In the genomic region with DNA sequence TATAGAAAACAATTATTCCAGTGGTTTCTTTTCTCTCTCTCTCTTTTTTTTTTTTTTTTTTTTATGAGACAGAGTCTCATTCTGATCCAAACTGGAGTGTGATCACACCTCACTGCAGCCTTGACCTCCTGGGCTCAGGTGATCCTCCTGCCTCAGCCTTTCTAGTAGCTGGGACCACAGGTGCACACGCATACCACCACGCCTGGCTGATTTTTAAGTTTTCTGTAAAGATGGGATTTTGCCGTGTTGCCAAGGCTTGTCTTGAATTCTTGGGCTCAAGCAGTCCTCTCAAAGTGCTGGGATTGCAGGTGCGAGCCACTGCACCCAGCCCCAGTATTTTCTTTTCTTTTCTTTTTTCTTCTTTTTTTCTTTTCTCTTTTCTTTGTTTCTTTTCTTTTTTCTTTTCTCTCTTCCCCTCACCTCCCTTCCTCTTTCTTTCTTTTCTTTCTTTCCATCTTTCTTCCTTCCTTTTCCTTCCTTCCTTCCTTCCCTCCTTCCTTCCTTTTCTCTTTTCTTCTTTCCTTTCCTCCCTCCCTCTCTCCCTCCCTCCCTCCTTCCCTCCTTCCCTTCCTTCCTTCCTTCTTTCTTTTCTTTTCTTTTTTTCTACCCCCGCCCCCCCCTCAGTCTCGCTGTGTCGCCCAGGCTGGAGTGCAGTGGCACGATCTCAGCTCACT, we compare ENCODE assay signal across 16 cellular contexts.
A peak's percentile ranks its signal among the peaks of the same experiment; 100 is the strongest.
DNase-seq lines count a peak whose midpoint lies in the region; TF ChIP-seq lines count a peak whose summit lies in the region.
"Had no signal": no experiment of that assay in that cellular context is flagged by ENCODE, and none has a peak within 500 bp of the region (broad histone marks: within the 10 kb centered on the region; RNA-seq: fewer than 3 reads in every experiment).

No MANE protein-coding gene starts in this region.

- TF ChIP-seq EP300 in ovary (IDR thresholded peaks at IDR 0.05): no peak

- H3K4me3 Mint-ChIP-seq in endodermal cell: no peak overlapping the region
- H3K4me3 Mint-ChIP-seq: CD4-positive, CD25-positive, alpha-beta regulatory T cell had no signal

- H3K27ac ChIP-seq in SK-N-MC (peak overlapping the region; percentile 95), endodermal cell (ENCODE audit: low read depth, low read length) (peak overlapping the region; percentile 14), ovary (no peak overlapping the region), brain microvascular endothelial cell (no peak overlapping the region)
- H3K27ac ChIP-seq: KMS-11, SJCRH30 had no signal

- TF ChIP-seq POLR2A in ovary (IDR thresholded peaks at IDR 0.05): no peak

- H3K4me1 ChIP-seq in endodermal cell (ENCODE audit: control insufficient read depth, insufficient read depth, low read length): peaks cover 3% of the 10 kb centered on the region
- peaks cover 2% of the 10 kb centered on the region for H3K4me1 ChIP-seq in ovary (ENCODE audit: insufficient read depth)
- H3K4me1 ChIP-seq: Caco-2, SJCRH30 had no signal

- H3K9ac ChIP-seq in SK-N-MC (ENCODE audit: insufficient read length) (no peak overlapping the region), endodermal cell (ENCODE audit: extremely low read depth, low read length, poor library complexity, severe bottlenecking) (no peak overlapping the region)
- H3K9ac ChIP-seq: KMS-11 had no signal

- no peak overlapping the region for H3K4me3 ChIP-seq in SK-N-MC
- H3K4me3 ChIP-seq in endodermal cell (ENCODE audit: low read length): no peak overlapping the region
- no peak overlapping the region for H3K4me3 ChIP-seq in ovary
- H3K4me3 ChIP-seq in brain microvascular endothelial cell (ENCODE audit: low read depth, low read length): no peak overlapping the region
- H3K4me3 ChIP-seq: SJCRH30 had no signal

- TF ChIP-seq CTCF in endodermal cell (conservative IDR thresholded peaks at IDR 0.05) (no peak), ovary (IDR thresholded peaks at IDR 0.05) (no peak), brain microvascular endothelial cell (IDR thresholded peaks at IDR 0.05; ENCODE audit: low read depth, low read length, missing control alignments) (no peak)

- no peaks in the 10 kb centered on the region for H3K9me3 ChIP-seq in SK-N-MC (ENCODE audit: low read depth, low read length)
- H3K9me3 ChIP-seq in endodermal cell (ENCODE audit: control insufficient read depth, low read length): no peaks in the 10 kb centered on the region
- H3K9me3 ChIP-seq in ovary: no peaks in the 10 kb centered on the region
- H3K9me3 ChIP-seq: Caco-2, SJCRH30 had no signal

- 83 to 97% methylated on average over 4 to 8 of the region's 8 CpGs for WGBS in endodermal cell (ENCODE audit: insufficient coverage in 1 of 2, insufficient read length in 1 of 2), 2 experiments
- 98% methylated on average over 8 of the region's 8 CpGs for WGBS in ovary, 3 donors

- intact Hi-C loops in ovary (cut with DNase I): no loop called here

- H3K36me3 ChIP-seq in SK-N-MC (ENCODE audit: insufficient read depth, low read length) (peaks cover 57% of the 10 kb centered on the region), endodermal cell (ENCODE audit: control insufficient read depth, insufficient read depth, low read length) (peaks cover 86% of the 10 kb centered on the region), ovary (no peaks in the 10 kb centered on the region), brain microvascular endothelial cell (replicated peaks) (peaks cover 5% of the 10 kb centered on the region)

- H3K27me3 ChIP-seq in endodermal cell (ENCODE audit: control insufficient read depth, insufficient read depth, low read length, poor library complexity, severe bottlenecking) (no peaks in the 10 kb centered on the region), ovary (no peaks in the 10 kb centered on the region), brain microvascular endothelial cell (replicated peaks) (no peaks in the 10 kb centered on the region)
- H3K27me3 ChIP-seq: SJCRH30 had no signal

- DNase-seq in DMS79 treated with DMSO at 0.1 percent for 48 hours (lab: John Stamatoyannopoulos, UW): peak; percentile 24
- DNase-seq in SK-N-MC (ENCODE audit: low read depth, low spot score): no peak
- DNase-seq in endodermal cell: no peak
- no peak for DNase-seq in H4 (ENCODE audit: low spot score)
- DNase-seq in NK-92 treated with Interleukin-12 subunit alpha and Interleukin-12 subunit beta, amount 100 ng/mL, for 24 hours (lab: John Stamatoyannopoulos, UW): no peak
- DNase-seq in ovary: no peak
- no peak for DNase-seq in brain microvascular endothelial cell
- DNase-seq: Caco-2; CD4-positive, CD25-positive, alpha-beta regulatory T cell; DMS153; NCI-H1048; NCI-H2029 treated with DMSO at 0.1 percent for 48 hours; NCI-H2171; SJCRH30; SW 1271 had no signal

- H3K27me3 Mint-ChIP-seq in endodermal cell (ENCODE audit: insufficient read depth): no peaks in the 10 kb centered on the region

- peaks cover 4% of the 10 kb centered on the region for H3K9me3 Mint-ChIP-seq in endodermal cell

- peaks cover 11% of the 10 kb centered on the region for H3K4me1 Mint-ChIP-seq in endodermal cell

- peaks cover 79% of the 10 kb centered on the region for H3K36me3 Mint-ChIP-seq in endodermal cell (ENCODE audit: low read depth)

- in situ Hi-C loops in brain microvascular endothelial cell (cut with HindIII; ENCODE audit: low pct_ligation_motif_present, low sequenced_read_pairs): no loop called here

- peak overlapping the region; percentile 75 for H3K27ac Mint-ChIP-seq in endodermal cell
- H3K27ac Mint-ChIP-seq: CD4-positive, CD25-positive, alpha-beta regulatory T cell had no signal

Comparison
In these comparisons a context has a peak if more than half of its experiments do, and no peak if none do; other contexts are left out.
1. H3K27ac ChIP-seq: peak in SK-N-MC (single experiment) and endodermal cell (single experiment); none in ovary (0 of 2) and brain microvascular endothelial cell (single experiment).